Comparison of ENCODE assay signal across 18 cellular contexts in the genomic region with DNA sequence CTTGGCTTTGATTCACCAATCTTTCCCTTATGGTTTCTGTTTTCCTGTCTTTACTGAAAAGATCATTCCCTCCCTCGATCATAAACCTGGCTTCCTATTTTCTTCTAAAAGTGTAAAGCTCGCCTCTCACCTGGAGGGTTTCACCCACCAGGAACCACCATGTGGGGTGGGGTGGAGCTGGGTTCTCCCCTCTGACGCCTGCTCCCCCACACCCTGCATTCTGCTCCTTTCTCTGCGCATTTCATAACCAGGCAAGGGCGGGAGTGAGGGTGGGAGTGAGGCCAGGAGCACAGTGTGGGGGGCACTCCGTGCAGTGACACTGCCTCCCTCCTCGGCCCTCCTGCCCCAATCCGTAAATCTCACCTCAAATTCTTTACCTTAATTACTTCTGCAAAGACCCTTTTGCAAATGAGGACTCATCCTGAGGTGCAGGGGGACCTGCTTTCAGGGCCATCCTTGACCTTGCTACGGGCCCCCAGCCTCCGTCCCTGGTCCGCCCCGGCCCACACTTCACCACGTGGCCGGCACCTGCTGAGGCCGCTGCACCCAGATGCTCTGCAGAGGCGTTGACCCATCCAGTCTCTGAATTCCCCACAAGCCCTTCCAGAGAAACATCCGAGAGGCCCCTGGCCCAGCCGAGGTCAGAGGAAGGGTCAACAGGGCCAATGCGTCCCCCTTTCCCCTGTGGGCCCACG. TPM values are rescaled to one million over a fixed set of nuclear protein-coding genes. Genes with fewer than 3 reads are reported as not detected.
A peak's percentile ranks its signal among the peaks of the same experiment; 100 is the strongest.
DNase-seq lines count a peak whose midpoint lies in the region; TF ChIP-seq lines count a peak whose summit lies in the region.
"Had no signal": no experiment of that assay in that cellular context is flagged by ENCODE, and none has a peak within 500 bp of the region (broad histone marks: within the 10 kb centered on the region; RNA-seq: fewer than 3 reads in every experiment).

No MANE protein-coding gene starts in this region.

- H3K27me3 ChIP-seq in Caco-2 (replicated peaks; ENCODE audit: control insufficient read depth, insufficient read depth, low read length) (no peaks in the 10 kb centered on the region), H7 (ENCODE audit: control insufficient read depth, insufficient read depth, low read length) (no peaks in the 10 kb centered on the region), colonic mucosa (no peaks in the 10 kb centered on the region)
- H3K27me3 ChIP-seq: BE2C had no signal

- H3K9ac ChIP-seq in colonic mucosa (ENCODE audit: low read depth in 2 of 2, low read length in 2 of 2): no peak overlapping the region
- H3K9ac ChIP-seq: GM23248 had no signal

- H3K4me3 Mint-ChIP-seq in Caco-2 (ENCODE audit: unreplicated experiment): no peak overlapping the region
- no peak overlapping the region for H3K4me3 Mint-ChIP-seq in progenitor cell of endocrine pancreas (ENCODE audit: low read depth)
- H3K4me3 Mint-ChIP-seq: CD4-positive, CD25-positive, alpha-beta regulatory T cell; CD8-positive, alpha-beta memory T cell; HFFc6; IgD-negative memory B cell had no signal

- no peaks in the 10 kb centered on the region for H3K9me3 Mint-ChIP-seq in Caco-2 (ENCODE audit: unreplicated experiment)
- H3K9me3 Mint-ChIP-seq in progenitor cell of endocrine pancreas (ENCODE audit: low read depth): peaks cover 4% of the 10 kb centered on the region

- CTCF ChIA-PET in Caco-2 (lab: Charles Lee): no interaction called here

- no peak overlapping the region for H3K4me3 ChIP-seq in Caco-2 (ENCODE audit: low read depth, low read length)
- H3K4me3 ChIP-seq in H7 (ENCODE audit: insufficient read depth, low read depth, low read length): no peak overlapping the region
- no peak overlapping the region for H3K4me3 ChIP-seq in colonic mucosa
- H3K4me3 ChIP-seq: GM23248 had no signal

- TF ChIP-seq CTCF in Caco-2 (IDR thresholded peaks at IDR 0.05; ENCODE audit: insufficient read depth in 1 of 2, low read depth in 1 of 2, low read length in 1 of 2, severe bottlenecking in 1 of 2, unreplicated experiment in 1 of 2) (no peak), progenitor cell of endocrine pancreas (IDR thresholded peaks at IDR 0.05; ENCODE audit: unreplicated experiment) (no peak), colonic mucosa (IDR thresholded peaks at IDR 0.05) (no peak)

- peak overlapping the region; percentile 24 for H3K27ac Mint-ChIP-seq in Caco-2 (ENCODE audit: unreplicated experiment)
- H3K27ac Mint-ChIP-seq in progenitor cell of endocrine pancreas: peak overlapping the region; percentile 46
- H3K27ac Mint-ChIP-seq: CD4-positive, CD25-positive, alpha-beta regulatory T cell; CD8-positive, alpha-beta memory T cell; HFFc6; IgD-negative memory B cell had no signal

- POLR2A ChIA-PET in Caco-2 (lab: Charles Lee): no interaction called here

- H3K4me1 ChIP-seq in Caco-2 (no peaks in the 10 kb centered on the region), colonic mucosa (no peaks in the 10 kb centered on the region)
- H3K4me1 ChIP-seq: BE2C had no signal

- intact Hi-C loops in Caco-2 (cut with micrococcal nuclease; ENCODE audit: unreplicated experiment) (no loop called here), head of caudate nucleus (cut with DNase I) (no loop called here), colonic mucosa (cut with DNase I) (no loop called here)

- H3K27ac ChIP-seq in colonic mucosa: no peak overlapping the region
- H3K27ac ChIP-seq: GM23248 had no signal

- BruUV-seq in Caco-2 (replicated peaks; lab: Mats Ljungman, UMichigan): no TSS peak

- H3K36me3 ChIP-seq in Caco-2 (ENCODE audit: control insufficient read depth, insufficient read depth, low read length) (no peaks in the 10 kb centered on the region), H7 (replicated peaks; ENCODE audit: control insufficient read depth, insufficient read depth, low read length) (no peaks in the 10 kb centered on the region), colonic mucosa (no peaks in the 10 kb centered on the region)

- no peak for DNase-seq in Caco-2
- peak; percentile 59 for DNase-seq in H7
- peak; percentile 41 to 92 (median 70) for DNase-seq in head of caudate nucleus
- DNase-seq in progenitor cell of endocrine pancreas (ENCODE audit: low spot score, unreplicated experiment): no peak
- no peak for DNase-seq in activated T-cell treated with anti-CD3 and anti-CD28 coated beads, Interleukin-2, amount 50 U/mL, for 48 hours
- DNase-seq in colonic mucosa: no peak
- DNase-seq in epidermal melanocyte (ENCODE audit: insufficient read length, low spot score): no peak
- DNase-seq: ACHN; BE2C; C1 segment of cervical spinal cord; CD4-positive, CD25-positive, alpha-beta regulatory T cell; CD8-positive, alpha-beta memory T cell; COR-L47; GM23248; HFFc6 had no signal

- H3K4me1 Mint-ChIP-seq in Caco-2 (ENCODE audit: low read depth, unreplicated experiment): no peaks in the 10 kb centered on the region
- no peaks in the 10 kb centered on the region for H3K4me1 Mint-ChIP-seq in progenitor cell of endocrine pancreas (ENCODE audit: low read depth)
- H3K4me1 Mint-ChIP-seq: CD4-positive, CD25-positive, alpha-beta regulatory T cell; CD8-positive, alpha-beta memory T cell; IgD-negative memory B cell had no signal

- no peaks in the 10 kb centered on the region for H3K36me3 Mint-ChIP-seq in Caco-2 (ENCODE audit: insufficient read depth, unreplicated experiment)
- no peaks in the 10 kb centered on the region for H3K36me3 Mint-ChIP-seq in progenitor cell of endocrine pancreas (ENCODE audit: insufficient read depth)
- H3K36me3 Mint-ChIP-seq: CD4-positive, CD25-positive, alpha-beta regulatory T cell; CD8-positive, alpha-beta memory T cell; IgD-negative memory B cell had no signal

- H3K9me3 ChIP-seq in Caco-2: 0 out of 2 replicates have a peak, but pooled peaks cover 3% of the 10 kb centered on the region
- H3K9me3 ChIP-seq in colonic mucosa: no peaks in the 10 kb centered on the region
- H3K9me3 ChIP-seq: BE2C had no signal

- H3K27me3 Mint-ChIP-seq in Caco-2 (ENCODE audit: insufficient read depth, unreplicated experiment) (peaks cover 3% of the 10 kb centered on the region), progenitor cell of endocrine pancreas (no peaks in the 10 kb centered on the region)
- H3K27me3 Mint-ChIP-seq: CD4-positive, CD25-positive, alpha-beta regulatory T cell; CD8-positive, alpha-beta memory T cell; IgD-negative memory B cell had no signal

RNA-seq across cellular contexts. Expression of gene KCNT1, which starts 59.3 kb away (rescaled TPM):
- 0.09 and 0.14 TPM in 2 replicates for total RNA-seq in Caco-2 (2022)
- total RNA-seq in H7 (2014; rRNA removed; shearing (Covaris generic)): 0.10 TPM in 1 of 2 replicates, not detected in the other
- 0.16 TPM in 1 of 2 replicates, not detected in the other for total RNA-seq in progenitor cell of endocrine pancreas
- total RNA-seq in colonic mucosa: under 1 TPM in 1 of 2 donors, not detected in 1; 0.08 TPM
- total RNA-seq: CD4-positive, CD25-positive, alpha-beta regulatory T cell; CD8-positive, alpha-beta memory T cell; GM23248; H4; HepG2; HFFc6 had no signal

Comparison
In these comparisons a context has a peak if more than half of its experiments do, and no peak if none do; other contexts are left out.
1. DNase-seq: peak in H7 (single experiment) and head of caudate nucleus (42 of 42); none in Caco-2 (0 of 2), progenitor cell of endocrine pancreas (single experiment), activated T-cell treated with anti-CD3 and anti-CD28 coated beads, Interleukin-2, amount 50 U/mL, for 48 hours (0 of 2), colonic mucosa (single experiment) and epidermal melanocyte (single experiment).